Comparison of ENCODE assay signal across 17 cellular contexts in the genomic region with DNA sequence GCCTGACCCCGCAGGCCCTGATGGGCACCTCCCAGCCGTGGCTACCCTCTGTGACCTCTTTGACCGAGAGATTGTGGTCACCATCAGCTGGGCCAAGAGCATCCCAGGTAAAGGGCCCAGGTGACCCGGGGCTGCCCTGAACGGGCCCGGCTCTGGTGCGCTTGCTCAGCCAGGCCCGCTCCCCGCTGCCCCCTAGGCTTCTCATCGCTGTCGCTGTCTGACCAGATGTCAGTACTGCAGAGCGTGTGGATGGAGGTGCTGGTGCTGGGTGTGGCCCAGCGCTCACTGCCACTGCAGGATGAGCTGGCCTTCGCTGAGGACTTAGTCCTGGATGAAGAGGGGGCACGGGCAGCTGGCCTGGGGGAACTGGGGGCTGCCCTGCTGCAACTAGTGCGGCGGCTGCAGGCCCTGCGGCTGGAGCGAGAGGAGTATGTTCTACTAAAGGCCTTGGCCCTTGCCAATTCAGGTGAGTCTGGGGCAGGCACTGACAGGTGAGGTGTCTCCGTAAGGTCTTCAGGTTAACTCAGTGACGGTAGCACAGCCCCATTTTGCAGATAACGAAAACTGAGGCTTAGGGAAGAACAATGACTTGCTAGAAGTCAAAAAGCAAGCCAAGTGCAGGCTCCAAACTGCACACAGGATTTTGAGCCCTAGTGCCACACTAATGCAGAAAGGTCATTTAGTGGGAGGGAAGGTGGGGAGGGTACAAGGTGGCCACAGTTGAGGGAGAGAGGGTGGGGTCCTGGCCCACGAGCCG. TPM values are rescaled to one million over a fixed set of nuclear protein-coding genes. Genes with fewer than 3 reads are reported as not detected.
DNase-seq lines count a peak whose midpoint lies in the region; ATAC-seq, FAIRE-seq and TF ChIP-seq lines count a peak whose summit lies in the region.
"Had no signal": no experiment of that assay in that cellular context is flagged by ENCODE, and none has a peak within 500 bp of the region (broad histone marks: within the 10 kb centered on the region; RNA-seq: fewer than 3 reads in every experiment).

No MANE protein-coding gene starts in this region.

- no TSS peak for BruUV-seq in HepG2 (replicated peaks; lab: Mats Ljungman, UMichigan)

- H3K9me3 Mint-ChIP-seq in immature natural killer cell (no peaks in the 10 kb centered on the region), type B pancreatic cell (no peaks in the 10 kb centered on the region)
- H3K9me3 Mint-ChIP-seq in naive thymus-derived CD8-positive, alpha-beta T cell, result no peaks in the 10 kb centered on the region

- in situ Hi-C loops in HepG2 (cut with HindIII; ENCODE audit: extremely low pct_ligation_motif_present, low pct_unique_long_range_greater_than_20kb), result no loop called here

- H3K4me1 ChIP-seq in HepG2 (ENCODE audit: insufficient read depth, low read length), result peaks cover 34% of the 10 kb centered on the region
- H3K4me1 ChIP-seq in right lobe of liver, result peaks cover 0 to 21% (median 8%) of the 10 kb centered on the region in 4 donors
- H3K4me1 ChIP-seq: SJCRH30 had no signal

- peaks cover 0 to 18% of the 10 kb centered on the region in 2 experiments; a peak in 2 of 5 replicates for H3K36me3 ChIP-seq in HepG2 (replicated peaks in 1 of 2; ENCODE audit: control insufficient read depth in 1 of 2, insufficient read depth in 2 of 2, low read length in 2 of 2)
- peaks cover 0 to 22% (median 10%) of the 10 kb centered on the region in 4 donors for H3K36me3 ChIP-seq in right lobe of liver

- TF ChIP-seq CTCF in HepG2 (CRISPR knock-in tag; IDR thresholded peaks at IDR 0.05) (no peak), right lobe of liver (IDR thresholded peaks at IDR 0.05) (no peak), type B pancreatic cell (conservative IDR thresholded peaks at IDR 0.05) (no peak)

- no peak overlapping the region for H3K4me3 ChIP-seq in HepG2 (replicated peaks in 1 of 3; ENCODE audit: insufficient read depth in 1 of 3, low read depth in 2 of 3, low read length in 3 of 3)
- H3K4me3 ChIP-seq in right lobe of liver, result no peak overlapping the region
- H3K4me3 ChIP-seq: ascending aorta, SJCRH30 had no signal

- H3K9ac ChIP-seq in HepG2 (ENCODE audit: insufficient read depth, low read depth, low read length), result no peak overlapping the region

- no peak overlapping the region for H3K4me3 Mint-ChIP-seq in T-helper 17 cell
- H3K4me3 Mint-ChIP-seq in immature natural killer cell, result no peak overlapping the region
- peak overlapping the region; percentile 47 for H3K4me3 Mint-ChIP-seq in type B pancreatic cell
- peak overlapping the region in 5 of 10 donors; percentile 6 to 67 (median 57) for H3K4me3 Mint-ChIP-seq in naive thymus-derived CD8-positive, alpha-beta T cell

- no peak for TF ChIP-seq RAD21 in HepG2 (CRISPR knock-in tag; IDR thresholded peaks at IDR 0.05)

- ATAC-seq in HepG2, result no peak
- no peak for ATAC-seq in right lobe of liver
- ATAC-seq in T-helper 17 cell, result no peak
- no peak for ATAC-seq in naive thymus-derived CD8-positive, alpha-beta T cell

- no peak for DNase-seq in HepG2 (ENCODE audit: low spot score)
- no peak for DNase-seq in right lobe of liver
- no peak for DNase-seq in T-helper 17 cell
- DNase-seq in immature natural killer cell, result no peak
- no peak for DNase-seq in type B pancreatic cell (ENCODE audit: extremely low spot score, unreplicated experiment)
- no peak for DNase-seq in naive thymus-derived CD8-positive, alpha-beta T cell
- DNase-seq in NCI-H2196 (lab: John Stamatoyannopoulos, UW; ENCODE audit: unreplicated experiment), result no peak
- no peak for DNase-seq in SHP77 (lab: John Stamatoyannopoulos, UW)
- DNase-seq: dorsolateral prefrontal cortex; Kasumi-1; midbrain; NCI-H1694 treated with DMSO at 0.1 percent for 48 hours; SJCRH30; stimulated activated CD4-positive, alpha-beta T cell treated with anti-CD3 and anti-CD28 coated beads, Interleukin-2, amount 100 ng/mL, for 24 hours had no signal

- WGBS in HepG2 (ENCODE audit: low lambda C conversion rate), result 95% methylated on average over 17 of the region's 24 CpGs
- 88% methylated on average over 7 of the region's 24 CpGs for WGBS in right lobe of liver (ENCODE audit: insufficient coverage, low coverage, low lambda C conversion rate, missing lambda C conversion rate)

- FAIRE-seq in HepG2 (lab: Jason Lieb, UNC), result no peak
- FAIRE-seq: GM12892 had no signal

- no peak for TF ChIP-seq POLR2A in HepG2 (IDR thresholded peaks at IDR 0.05; ENCODE audit: insufficient read depth in 1 of 2, low read depth in 2 of 2, low read length in 2 of 2)
- TF ChIP-seq POLR2A in right lobe of liver (IDR thresholded peaks at IDR 0.05), result no peak

- TF ChIP-seq EP300 in HepG2 (IDR thresholded peaks at IDR 0.05; ENCODE audit: low read depth in 2 of 2, low read length in 2 of 2), result no peak
- no peak for TF ChIP-seq EP300 in HepG2 (CRISPR knock-in tag; IDR thresholded peaks at IDR 0.05; ENCODE audit: borderline replicate concordance)

- H3K4me2 ChIP-seq in HepG2 (ENCODE audit: low read depth, low read length), result no peak overlapping the region

- CTCF ChIA-PET in HepG2 (lab: Yijun Ruan, JAX; ENCODE audit: low intra/inter-chr PET ratio, low total read pairs), result no interaction called here

- no peak overlapping the region for H2AFZ ChIP-seq in HepG2 (ENCODE audit: low read length)

- H3K27ac Mint-ChIP-seq in T-helper 17 cell (peak overlapping the region; percentile 77), immature natural killer cell (peak overlapping the region in 4 of 6 donors; percentile 53 to 81 (median 72)), type B pancreatic cell (peak overlapping the region; percentile 59)
- peak overlapping the region in 5 of 10 donors; percentile 36 to 82 (median 67) for H3K27ac Mint-ChIP-seq in naive thymus-derived CD8-positive, alpha-beta T cell

- peaks cover 15% of the 10 kb centered on the region for H3K79me2 ChIP-seq in HepG2 (ENCODE audit: insufficient read depth, low read length)

- peaks cover 34% of the 10 kb centered on the region for H3K4me1 Mint-ChIP-seq in T-helper 17 cell
- peaks cover 39 to 47% of the 10 kb centered on the region in 2 donors for H3K4me1 Mint-ChIP-seq in immature natural killer cell
- H3K4me1 Mint-ChIP-seq in type B pancreatic cell (ENCODE audit: unreplicated experiment), result peaks cover 16% of the 10 kb centered on the region
- peaks cover 23 to 53% (median 44%) of the 10 kb centered on the region in 4 donors for H3K4me1 Mint-ChIP-seq in naive thymus-derived CD8-positive, alpha-beta T cell

- no peaks in the 10 kb centered on the region for H4K20me1 ChIP-seq in HepG2 (ENCODE audit: insufficient read depth, low read length)

- H3K27me3 ChIP-seq in HepG2 (ENCODE audit: control insufficient read depth in 1 of 2, insufficient read depth in 2 of 2, low read length in 2 of 2), result no peaks in the 10 kb centered on the region; a peak in 1 of 5 replicates
- no peaks in the 10 kb centered on the region for H3K27me3 ChIP-seq in right lobe of liver
- H3K27me3 ChIP-seq: ascending aorta, dorsolateral prefrontal cortex, SJCRH30 had no signal

- no peaks in the 10 kb centered on the region for H3K9me3 ChIP-seq in HepG2 (ENCODE audit: low read length)
- H3K9me3 ChIP-seq in right lobe of liver, result no peaks in the 10 kb centered on the region
- H3K9me3 ChIP-seq in T-helper 17 cell (ENCODE audit: control insufficient read depth, low read length, poor library complexity, severe bottlenecking), result no peaks in the 10 kb centered on the region
- H3K9me3 ChIP-seq: ascending aorta, SJCRH30 had no signal

- intact Hi-C loops in HepG2 (cut with micrococcal nuclease; ENCODE audit: unreplicated experiment) (no loop called here), right lobe of liver (cut with DNase I) (no loop called here)

- POLR2A ChIA-PET in HepG2 (lab: Yijun Ruan, JAX), result interaction anchor here (4.5 kb wide), 1 partner anchor 9 kb away, joined by 103 read pairs; a partner anchor contains a TSS
- POLR2A ChIA-PET in naive thymus-derived CD8-positive, alpha-beta T cell (lab: Charles Lee), result interaction anchor here (3.7 kb wide), 1 partner anchor 44 kb away, joined by 53 read pairs; no protein-coding TSS in a partner anchor

- H3K36me3 Mint-ChIP-seq in T-helper 17 cell (ENCODE audit: low read depth), result no peaks in the 10 kb centered on the region
- H3K36me3 Mint-ChIP-seq in immature natural killer cell, result peaks cover 0 to 14% (median 0%) of the 10 kb centered on the region in 3 donors
- peaks cover 5% of the 10 kb centered on the region for H3K36me3 Mint-ChIP-seq in type B pancreatic cell
- peaks cover 0 to 20% (median 0%) of the 10 kb centered on the region in 3 donors for H3K36me3 Mint-ChIP-seq in naive thymus-derived CD8-positive, alpha-beta T cell

- H3K27ac ChIP-seq in HepG2 (ENCODE audit: extremely low read length, insufficient read depth, low read length) (no peak overlapping the region), right lobe of liver (no peak overlapping the region)
- H3K27ac ChIP-seq: SJCRH30 had no signal

- H3K27me3 Mint-ChIP-seq in T-helper 17 cell, result no peaks in the 10 kb centered on the region
- peaks cover 9 to 19% (median 14%) of the 10 kb centered on the region in 3 donors for H3K27me3 Mint-ChIP-seq in immature natural killer cell (ENCODE audit: low read depth in 3 of 3)
- no peaks in the 10 kb centered on the region for H3K27me3 Mint-ChIP-seq in type B pancreatic cell
- no peaks in the 10 kb centered on the region for H3K27me3 Mint-ChIP-seq in naive thymus-derived CD8-positive, alpha-beta T cell

RNA-seq across cellular contexts. Expression of a gene that starts 2.4 kb away (rescaled TPM):
- total RNA-seq in HepG2 (2016; rRNA removed; fragmentation: Illumina TruSeq; extraction: Trizol) (409 and 492 TPM in 2 replicates), right lobe of liver (100 to 1,000 TPM in 2 of 6 experiments, 10 to 100 TPM in 4; 58.0 to 122 (median 85.3) TPM), T-helper 17 cell (100 to 1,000 TPM in 1 of 2 donors, 10 to 100 TPM in 1; 95.4 to 110 TPM), type B pancreatic cell (ENCODE audit: low replicate concordance) (160 and 198 TPM in 2 replicates)
- total RNA-seq in HepG2 (2016; cell fraction: cytosol; rRNA removed; fragmentation: Illumina TruSeq; extraction: Trizol; ENCODE audit: low read depth), result 143 and 170 TPM in 2 replicates
- 431 and 531 TPM in 2 replicates for total RNA-seq in HepG2 (2016; cell fraction: insoluble cytoplasmic fraction; rRNA removed; fragmentation: Illumina TruSeq; extraction: Trizol)
- 166 and 190 TPM in 2 replicates for total RNA-seq in HepG2 (2016; cell fraction: membrane; rRNA removed; fragmentation: Illumina TruSeq; extraction: Trizol)
- 130 and 144 TPM in 2 replicates for total RNA-seq in HepG2 (2016; cell fraction: nucleus; rRNA removed; fragmentation: Illumina TruSeq; extraction: Trizol)
- polyA plus RNA-seq in HepG2 (2011; rRNA removed) (151 and 186 TPM in 2 replicates), immature natural killer cell (100 to 1,000 TPM; 216 to 464 (median 322) TPM)
- 301 and 330 TPM in 2 replicates for polyA plus RNA-seq in HepG2 (2011; cell fraction: cytosol; rRNA removed)
- polyA plus RNA-seq in HepG2 (2011; cell fraction: nucleus; rRNA removed), result 78.5 and 80.8 TPM in 2 replicates
- polyA plus RNA-seq in HepG2 (2012), result 233 and 237 TPM in 2 replicates
- polyA plus RNA-seq in HepG2 (2016; cell fraction: cytosol; fragmentation: Illumina TruSeq; extraction: Trizol; ENCODE audit: low read depth), result 138 and 154 TPM in 2 replicates
- 410 and 435 TPM in 2 replicates for polyA plus RNA-seq in HepG2 (2016; cell fraction: insoluble cytoplasmic fraction; fragmentation: Illumina TruSeq; extraction: Trizol; ENCODE audit: low read depth)
- polyA plus RNA-seq in HepG2 (2016; cell fraction: membrane; fragmentation: Illumina TruSeq; extraction: Trizol; ENCODE audit: low read depth), result 153 and 156 TPM in 2 replicates
- 204 and 210 TPM in 2 replicates for polyA plus RNA-seq in HepG2 (2016; cell fraction: nucleus; fragmentation: Illumina TruSeq; extraction: Trizol; ENCODE audit: insufficient read depth, low read depth)
- polyA minus RNA-seq in HepG2 (2011; rRNA and poly(A)+ RNA removed; ENCODE audit: low replicate concordance), result 77.3 and 151 TPM in 2 replicates
- polyA minus RNA-seq in HepG2 (2011; cell fraction: cytosol; rRNA and poly(A)+ RNA removed), result 51.7 and 73.4 TPM in 2 replicates
- 24.2 and 30.1 TPM in 2 replicates for polyA minus RNA-seq in HepG2 (2011; cell fraction: nucleus; rRNA and poly(A)+ RNA removed)
- total RNA-seq in naive thymus-derived CD8-positive, alpha-beta T cell, result 100 to 1,000 TPM; 159 to 162 TPM
- polyA plus RNA-seq in naive thymus-derived CD8-positive, alpha-beta T cell, result 100 to 1,000 TPM; 509 to 524 (median 515) TPM

RNA-seq across cellular contexts. Expression of a gene that starts 2.9 kb away (rescaled TPM):
- 215 and 266 TPM in 2 replicates for total RNA-seq in HepG2 (2016; rRNA removed; fragmentation: Illumina TruSeq; extraction: Trizol)
- total RNA-seq in HepG2 (2016; cell fraction: cytosol; rRNA removed; fragmentation: Illumina TruSeq; extraction: Trizol; ENCODE audit: low read depth), result 189 and 238 TPM in 2 replicates
- total RNA-seq in HepG2 (2016; cell fraction: insoluble cytoplasmic fraction; rRNA removed; fragmentation: Illumina TruSeq; extraction: Trizol), result 225 and 290 TPM in 2 replicates
- 184 and 217 TPM in 2 replicates for total RNA-seq in HepG2 (2016; cell fraction: membrane; rRNA removed; fragmentation: Illumina TruSeq; extraction: Trizol)
- 61.4 and 65.1 TPM in 2 replicates for total RNA-seq in HepG2 (2016; cell fraction: nucleus; rRNA removed; fragmentation: Illumina TruSeq; extraction: Trizol)
- 288 and 311 TPM in 2 replicates for polyA plus RNA-seq in HepG2 (2011; rRNA removed)
- polyA plus RNA-seq in HepG2 (2011; cell fraction: cytosol; rRNA removed), result 480 and 511 TPM in 2 replicates
- 86.1 and 95.5 TPM in 2 replicates for polyA plus RNA-seq in HepG2 (2011; cell fraction: nucleus; rRNA removed)
- 188 and 213 TPM in 2 replicates for polyA plus RNA-seq in HepG2 (2012)
- 258 and 314 TPM in 2 replicates for polyA plus RNA-seq in HepG2 (2016; cell fraction: cytosol; fragmentation: Illumina TruSeq; extraction: Trizol; ENCODE audit: low read depth)
- 351 and 378 TPM in 2 replicates for polyA plus RNA-seq in HepG2 (2016; cell fraction: insoluble cytoplasmic fraction; fragmentation: Illumina TruSeq; extraction: Trizol; ENCODE audit: low read depth)
- polyA plus RNA-seq in HepG2 (2016; cell fraction: membrane; fragmentation: Illumina TruSeq; extraction: Trizol; ENCODE audit: low read depth), result 187 and 232 TPM in 2 replicates
- 155 and 156 TPM in 2 replicates for polyA plus RNA-seq in HepG2 (2016; cell fraction: nucleus; fragmentation: Illumina TruSeq; extraction: Trizol; ENCODE audit: insufficient read depth, low read depth)
- 66.0 and 255 TPM in 2 replicates for polyA minus RNA-seq in HepG2 (2011; rRNA and poly(A)+ RNA removed; ENCODE audit: low replicate concordance)
- 56.2 and 60.1 TPM in 2 replicates for polyA minus RNA-seq in HepG2 (2011; cell fraction: cytosol; rRNA and poly(A)+ RNA removed)
- polyA minus RNA-seq in HepG2 (2011; cell fraction: nucleus; rRNA and poly(A)+ RNA removed), result 17.0 and 18.0 TPM in 2 replicates
- total RNA-seq in right lobe of liver, result 100 to 1,000 TPM in 2 of 6 experiments, 10 to 100 TPM in 4; 84.0 to 172 (median 89.3) TPM
- total RNA-seq in T-helper 17 cell, result 10 to 100 TPM; 46.4 to 49.7 TPM
- polyA plus RNA-seq in immature natural killer cell, result 100 to 1,000 TPM; 319 to 558 (median 418) TPM
- total RNA-seq in type B pancreatic cell (ENCODE audit: low replicate concordance), result 166 and 227 TPM in 2 replicates
- total RNA-seq in naive thymus-derived CD8-positive, alpha-beta T cell, result 10 to 100 TPM; 47.5 to 51.5 TPM
- polyA plus RNA-seq in naive thymus-derived CD8-positive, alpha-beta T cell, result 100 to 1,000 TPM; 186 to 239 (median 206) TPM

RNA-seq across cellular contexts. Expression of a gene that starts 9.7 kb away (rescaled TPM):
- total RNA-seq in HepG2 (2016; rRNA removed; fragmentation: Illumina TruSeq; extraction: Trizol) (28.3 and 36.3 TPM in 2 replicates), right lobe of liver (10 to 100 TPM; 28.5 to 82.6 (median 47.7) TPM), T-helper 17 cell (10 to 100 TPM; 25.7 to 26.6 TPM), type B pancreatic cell (ENCODE audit: low replicate concordance) (41.7 and 76.0 TPM in 2 replicates)
- total RNA-seq in HepG2 (2016; cell fraction: cytosol; rRNA removed; fragmentation: Illumina TruSeq; extraction: Trizol; ENCODE audit: low read depth), result 21.0 and 23.1 TPM in 2 replicates
- 26.0 and 36.9 TPM in 2 replicates for total RNA-seq in HepG2 (2016; cell fraction: insoluble cytoplasmic fraction; rRNA removed; fragmentation: Illumina TruSeq; extraction: Trizol)
- total RNA-seq in HepG2 (2016; cell fraction: membrane; rRNA removed; fragmentation: Illumina TruSeq; extraction: Trizol), result 46.3 and 50.0 TPM in 2 replicates
- total RNA-seq in HepG2 (2016; cell fraction: nucleus; rRNA removed; fragmentation: Illumina TruSeq; extraction: Trizol), result 18.8 and 23.8 TPM in 2 replicates
- polyA plus RNA-seq in HepG2 (2011; rRNA removed) (18.1 and 24.3 TPM in 2 replicates), immature natural killer cell (10 to 100 TPM in 1 of 3 donors, 1 to 10 TPM in 2; 4.6 to 18.0 (median 8.7) TPM)
- 23.6 and 37.4 TPM in 2 replicates for polyA plus RNA-seq in HepG2 (2011; cell fraction: cytosol; rRNA removed)
- 31.2 and 32.0 TPM in 2 replicates for polyA plus RNA-seq in HepG2 (2011; cell fraction: nucleus; rRNA removed)
- polyA plus RNA-seq in HepG2 (2012), result 15.3 and 20.7 TPM in 2 replicates
- 15.0 and 16.3 TPM in 2 replicates for polyA plus RNA-seq in HepG2 (2016; cell fraction: cytosol; fragmentation: Illumina TruSeq; extraction: Trizol; ENCODE audit: low read depth)
- 19.1 and 21.1 TPM in 2 replicates for polyA plus RNA-seq in HepG2 (2016; cell fraction: insoluble cytoplasmic fraction; fragmentation: Illumina TruSeq; extraction: Trizol; ENCODE audit: low read depth)
- polyA plus RNA-seq in HepG2 (2016; cell fraction: membrane; fragmentation: Illumina TruSeq; extraction: Trizol; ENCODE audit: low read depth), result 25.2 and 26.9 TPM in 2 replicates
- polyA plus RNA-seq in HepG2 (2016; cell fraction: nucleus; fragmentation: Illumina TruSeq; extraction: Trizol; ENCODE audit: insufficient read depth, low read depth), result 37.3 and 45.3 TPM in 2 replicates
- 28.9 and 57.4 TPM in 2 replicates for polyA minus RNA-seq in HepG2 (2011; rRNA and poly(A)+ RNA removed; ENCODE audit: low replicate concordance)
- polyA minus RNA-seq in HepG2 (2011; cell fraction: cytosol; rRNA and poly(A)+ RNA removed), result 13.1 and 14.8 TPM in 2 replicates
- 10.8 and 12.1 TPM in 2 replicates for polyA minus RNA-seq in HepG2 (2011; cell fraction: nucleus; rRNA and poly(A)+ RNA removed)
- 10 to 100 TPM; 19.9 to 24.9 TPM for total RNA-seq in naive thymus-derived CD8-positive, alpha-beta T cell
- 1 to 10 TPM; 3.5 to 9.1 (median 4.8) TPM for polyA plus RNA-seq in naive thymus-derived CD8-positive, alpha-beta T cell

RNA-seq across cellular contexts. Expression of a gene that starts 14.8 kb away (rescaled TPM):
- 0.22 and 0.73 TPM in 2 replicates for total RNA-seq in HepG2 (2016; rRNA removed; fragmentation: Illumina TruSeq; extraction: Trizol)
- not detected in 2 replicates for total RNA-seq in HepG2 (2016; cell fraction: cytosol; rRNA removed; fragmentation: Illumina TruSeq; extraction: Trizol; ENCODE audit: low read depth)
- 0.49 and 0.52 TPM in 2 replicates for total RNA-seq in HepG2 (2016; cell fraction: insoluble cytoplasmic fraction; rRNA removed; fragmentation: Illumina TruSeq; extraction: Trizol)
- total RNA-seq in HepG2 (2016; cell fraction: membrane; rRNA removed; fragmentation: Illumina TruSeq; extraction: Trizol), result 0.34 TPM in 1 of 2 replicates, not detected in the other
- not detected in 2 replicates for total RNA-seq in HepG2 (2016; cell fraction: nucleus; rRNA removed; fragmentation: Illumina TruSeq; extraction: Trizol)
- 0.16 and 0.48 TPM in 2 replicates for polyA plus RNA-seq in HepG2 (2011; rRNA removed)
- polyA plus RNA-seq in HepG2 (2011; cell fraction: cytosol; rRNA removed), result 0.26 and 0.66 TPM in 2 replicates
- polyA plus RNA-seq in HepG2 (2011; cell fraction: nucleus; rRNA removed), result 0.38 TPM in 1 of 2 replicates, not detected in the other
- polyA plus RNA-seq in HepG2 (2012), result 0.23 TPM in 1 of 2 replicates, not detected in the other
- 0.15 and 0.65 TPM in 2 replicates for polyA plus RNA-seq in HepG2 (2016; cell fraction: cytosol; fragmentation: Illumina TruSeq; extraction: Trizol; ENCODE audit: low read depth)
- polyA plus RNA-seq in HepG2 (2016; cell fraction: insoluble cytoplasmic fraction; fragmentation: Illumina TruSeq; extraction: Trizol; ENCODE audit: low read depth), result 0.59 TPM in 1 of 2 replicates, not detected in the other
- polyA plus RNA-seq in HepG2 (2016; cell fraction: membrane; fragmentation: Illumina TruSeq; extraction: Trizol; ENCODE audit: low read depth), result 0.44 TPM in 1 of 2 replicates, not detected in the other
- polyA plus RNA-seq in HepG2 (2016; cell fraction: nucleus; fragmentation: Illumina TruSeq; extraction: Trizol; ENCODE audit: insufficient read depth, low read depth), result 1.2 TPM in 1 of 2 replicates, not detected in the other
- polyA minus RNA-seq in HepG2 (2011; rRNA and poly(A)+ RNA removed; ENCODE audit: low replicate concordance), result 0.42 TPM in 1 of 2 replicates, not detected in the other
- not detected in 2 replicates for polyA minus RNA-seq in HepG2 (2011; cell fraction: cytosol; rRNA and poly(A)+ RNA removed)
- not detected in 2 replicates for polyA minus RNA-seq in HepG2 (2011; cell fraction: nucleus; rRNA and poly(A)+ RNA removed)
- not detected for total RNA-seq in right lobe of liver
- not detected for total RNA-seq in T-helper 17 cell
- polyA plus RNA-seq in immature natural killer cell, result not detected
- not detected in 2 replicates for total RNA-seq in type B pancreatic cell (ENCODE audit: low replicate concordance)
- total RNA-seq in naive thymus-derived CD8-positive, alpha-beta T cell, result not detected
- not detected for polyA plus RNA-seq in naive thymus-derived CD8-positive, alpha-beta T cell
- total RNA-seq: ascending aorta, SJCRH30, urinary bladder had no signal

RNA-seq across cellular contexts. Expression of a gene that starts 23.9 kb away (rescaled TPM):
- total RNA-seq in HepG2 (2016; rRNA removed; fragmentation: Illumina TruSeq; extraction: Trizol) (not detected in 2 replicates), right lobe of liver (not detected), T-helper 17 cell (under 1 TPM in 1 of 2 donors, not detected in 1; 0.50 TPM), type B pancreatic cell (ENCODE audit: low replicate concordance) (0.19 TPM in 1 of 2 replicates, not detected in the other)
- not detected in 2 replicates for total RNA-seq in HepG2 (2016; cell fraction: cytosol; rRNA removed; fragmentation: Illumina TruSeq; extraction: Trizol; ENCODE audit: low read depth)
- not detected in 2 replicates for total RNA-seq in HepG2 (2016; cell fraction: insoluble cytoplasmic fraction; rRNA removed; fragmentation: Illumina TruSeq; extraction: Trizol)
- total RNA-seq in HepG2 (2016; cell fraction: membrane; rRNA removed; fragmentation: Illumina TruSeq; extraction: Trizol), result not detected in 2 replicates
- total RNA-seq in HepG2 (2016; cell fraction: nucleus; rRNA removed; fragmentation: Illumina TruSeq; extraction: Trizol), result not detected in 2 replicates
- polyA plus RNA-seq in HepG2 (2011; rRNA removed) (not detected in 2 replicates), immature natural killer cell (not detected)
- polyA plus RNA-seq in HepG2 (2011; cell fraction: cytosol; rRNA removed), result not detected in 2 replicates
- polyA plus RNA-seq in HepG2 (2011; cell fraction: nucleus; rRNA removed), result not detected in 2 replicates
- polyA plus RNA-seq in HepG2 (2012), result not detected in 2 replicates
- not detected in 2 replicates for polyA plus RNA-seq in HepG2 (2016; cell fraction: cytosol; fragmentation: Illumina TruSeq; extraction: Trizol; ENCODE audit: low read depth)
- not detected in 2 replicates for polyA plus RNA-seq in HepG2 (2016; cell fraction: insoluble cytoplasmic fraction; fragmentation: Illumina TruSeq; extraction: Trizol; ENCODE audit: low read depth)
- not detected in 2 replicates for polyA plus RNA-seq in HepG2 (2016; cell fraction: membrane; fragmentation: Illumina TruSeq; extraction: Trizol; ENCODE audit: low read depth)
- not detected in 2 replicates for polyA plus RNA-seq in HepG2 (2016; cell fraction: nucleus; fragmentation: Illumina TruSeq; extraction: Trizol; ENCODE audit: insufficient read depth, low read depth)
- 0.21 TPM in 1 of 2 replicates, not detected in the other for polyA minus RNA-seq in HepG2 (2011; rRNA and poly(A)+ RNA removed; ENCODE audit: low replicate concordance)
- not detected in 2 replicates for polyA minus RNA-seq in HepG2 (2011; cell fraction: cytosol; rRNA and poly(A)+ RNA removed)
- polyA minus RNA-seq in HepG2 (2011; cell fraction: nucleus; rRNA and poly(A)+ RNA removed), result not detected in 2 replicates
- not detected for total RNA-seq in naive thymus-derived CD8-positive, alpha-beta T cell
- not detected for polyA plus RNA-seq in naive thymus-derived CD8-positive, alpha-beta T cell
- total RNA-seq: ascending aorta, SJCRH30, urinary bladder had no signal
